ENCODE assay signal across 1 cellular context in genomic region chr5:154190652-154191304, GRCh38.
TF ChIP-seq lines count a peak whose summit lies in the region.

Gene GALNT10, plus strand, starts transcription at chr5:154190733. Its CDS starts 134 bp downstream, at chr5:154190867.

TF ChIP-seq in K562, 482 proteins besides CTCF, POLR2A, EP300 and RAD21 (continued from another document and continues in another):
- no peak for TF ChIP-seq PRPF4 (IDR thresholded peaks at IDR 0.05; ENCODE audit: insufficient read depth, low read depth, low read length, poor library complexity, severe bottlenecking)
- TF ChIP-seq, protein P1, sequence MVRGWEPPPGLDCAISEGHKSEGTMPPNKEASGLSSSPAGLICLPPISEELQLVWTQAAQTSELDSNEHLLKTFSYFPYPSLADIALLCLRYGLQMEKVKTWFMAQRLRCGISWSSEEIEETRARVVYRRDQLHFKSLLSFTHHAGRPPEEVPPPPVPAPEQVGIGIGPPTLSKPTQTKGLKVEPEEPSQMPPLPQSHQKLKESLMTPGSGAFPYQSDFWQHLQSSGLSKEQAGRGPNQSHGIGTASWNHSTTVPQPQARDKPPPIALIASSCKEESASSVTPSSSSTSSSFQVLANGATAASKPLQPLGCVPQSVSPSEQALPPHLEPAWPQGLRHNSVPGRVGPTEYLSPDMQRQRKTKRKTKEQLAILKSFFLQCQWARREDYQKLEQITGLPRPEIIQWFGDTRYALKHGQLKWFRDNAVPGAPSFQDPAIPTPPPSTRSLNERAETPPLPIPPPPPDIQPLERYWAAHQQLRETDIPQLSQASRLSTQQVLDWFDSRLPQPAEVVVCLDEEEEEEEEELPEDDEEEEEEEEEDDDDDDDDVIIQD (CRISPR knock-in tag; IDR thresholded peaks at IDR 0.05) = no peak
- no peak for TF ChIP-seq NFATC3 (IDR thresholded peaks at IDR 0.05)
- TF ChIP-seq ILF3 (IDR thresholded peaks at IDR 0.05; ENCODE audit: borderline replicate concordance) = no peak
- TF ChIP-seq ZBED1 (IDR thresholded peaks at IDR 0.05) = no peak
- no peak for TF ChIP-seq GABPB1 (CRISPR knock-in tag; IDR thresholded peaks at IDR 0.05)
- TF ChIP-seq SMARCB1 (IDR thresholded peaks at IDR 0.05; ENCODE audit: insufficient read length, low read depth) = no peak
- no peak for TF ChIP-seq FUS (optimal IDR thresholded peaks at IDR 0.05; ENCODE audit: low read depth, low read length)
- TF ChIP-seq, protein P2, sequence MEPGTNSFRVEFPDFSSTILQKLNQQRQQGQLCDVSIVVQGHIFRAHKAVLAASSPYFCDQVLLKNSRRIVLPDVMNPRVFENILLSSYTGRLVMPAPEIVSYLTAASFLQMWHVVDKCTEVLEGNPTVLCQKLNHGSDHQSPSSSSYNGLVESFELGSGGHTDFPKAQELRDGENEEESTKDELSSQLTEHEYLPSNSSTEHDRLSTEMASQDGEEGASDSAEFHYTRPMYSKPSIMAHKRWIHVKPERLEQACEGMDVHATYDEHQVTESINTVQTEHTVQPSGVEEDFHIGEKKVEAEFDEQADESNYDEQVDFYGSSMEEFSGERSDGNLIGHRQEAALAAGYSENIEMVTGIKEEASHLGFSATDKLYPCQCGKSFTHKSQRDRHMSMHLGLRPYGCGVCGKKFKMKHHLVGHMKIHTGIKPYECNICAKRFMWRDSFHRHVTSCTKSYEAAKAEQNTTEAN (CRISPR knock-in tag; IDR thresholded peaks at IDR 0.05) = no peak
- TF ChIP-seq TCFL5 (CRISPR knock-in tag; conservative IDR thresholded peaks at IDR 0.05) = no peak
- TF ChIP-seq TRIM28 (IDR thresholded peaks at IDR 0.05) = no peak
- TF ChIP-seq MXD1 (CRISPR knock-in tag; IDR thresholded peaks at IDR 0.05; ENCODE audit: borderline replicate concordance, poor library complexity, severe bottlenecking) = no peak
- TF ChIP-seq DNMT1 (IDR thresholded peaks at IDR 0.05) = no peak
- peak; percentile 78 for TF ChIP-seq TBP (optimal IDR thresholded peaks at IDR 0.05; ENCODE audit: low read depth, low read length)
- peak; percentile 53 to 57; a peak in 2 of 4 replicates for TF ChIP-seq UBTF (IDR thresholded peaks at IDR 0.05; ENCODE audit: borderline replicate concordance in 1 of 2, low read depth in 2 of 2, low read length in 2 of 2)
- no peak for TF ChIP-seq TAF15 (IDR thresholded peaks at IDR 0.05; ENCODE audit: low read depth, low read length)
- TF ChIP-seq E2F4 (CRISPR knock-in tag; IDR thresholded peaks at IDR 0.05; ENCODE audit: low read depth) = no peak
- TF ChIP-seq MYBL2 (IDR thresholded peaks at IDR 0.05; ENCODE audit: low read depth) = no peak
- TF ChIP-seq MYBL2 (CRISPR knock-in tag; IDR thresholded peaks at IDR 0.05; ENCODE audit: borderline replicate concordance) = no peak
- TF ChIP-seq BHLHE40 (IDR thresholded peaks at IDR 0.05; ENCODE audit: low read length) = no peak
- TF ChIP-seq, protein P3, sequence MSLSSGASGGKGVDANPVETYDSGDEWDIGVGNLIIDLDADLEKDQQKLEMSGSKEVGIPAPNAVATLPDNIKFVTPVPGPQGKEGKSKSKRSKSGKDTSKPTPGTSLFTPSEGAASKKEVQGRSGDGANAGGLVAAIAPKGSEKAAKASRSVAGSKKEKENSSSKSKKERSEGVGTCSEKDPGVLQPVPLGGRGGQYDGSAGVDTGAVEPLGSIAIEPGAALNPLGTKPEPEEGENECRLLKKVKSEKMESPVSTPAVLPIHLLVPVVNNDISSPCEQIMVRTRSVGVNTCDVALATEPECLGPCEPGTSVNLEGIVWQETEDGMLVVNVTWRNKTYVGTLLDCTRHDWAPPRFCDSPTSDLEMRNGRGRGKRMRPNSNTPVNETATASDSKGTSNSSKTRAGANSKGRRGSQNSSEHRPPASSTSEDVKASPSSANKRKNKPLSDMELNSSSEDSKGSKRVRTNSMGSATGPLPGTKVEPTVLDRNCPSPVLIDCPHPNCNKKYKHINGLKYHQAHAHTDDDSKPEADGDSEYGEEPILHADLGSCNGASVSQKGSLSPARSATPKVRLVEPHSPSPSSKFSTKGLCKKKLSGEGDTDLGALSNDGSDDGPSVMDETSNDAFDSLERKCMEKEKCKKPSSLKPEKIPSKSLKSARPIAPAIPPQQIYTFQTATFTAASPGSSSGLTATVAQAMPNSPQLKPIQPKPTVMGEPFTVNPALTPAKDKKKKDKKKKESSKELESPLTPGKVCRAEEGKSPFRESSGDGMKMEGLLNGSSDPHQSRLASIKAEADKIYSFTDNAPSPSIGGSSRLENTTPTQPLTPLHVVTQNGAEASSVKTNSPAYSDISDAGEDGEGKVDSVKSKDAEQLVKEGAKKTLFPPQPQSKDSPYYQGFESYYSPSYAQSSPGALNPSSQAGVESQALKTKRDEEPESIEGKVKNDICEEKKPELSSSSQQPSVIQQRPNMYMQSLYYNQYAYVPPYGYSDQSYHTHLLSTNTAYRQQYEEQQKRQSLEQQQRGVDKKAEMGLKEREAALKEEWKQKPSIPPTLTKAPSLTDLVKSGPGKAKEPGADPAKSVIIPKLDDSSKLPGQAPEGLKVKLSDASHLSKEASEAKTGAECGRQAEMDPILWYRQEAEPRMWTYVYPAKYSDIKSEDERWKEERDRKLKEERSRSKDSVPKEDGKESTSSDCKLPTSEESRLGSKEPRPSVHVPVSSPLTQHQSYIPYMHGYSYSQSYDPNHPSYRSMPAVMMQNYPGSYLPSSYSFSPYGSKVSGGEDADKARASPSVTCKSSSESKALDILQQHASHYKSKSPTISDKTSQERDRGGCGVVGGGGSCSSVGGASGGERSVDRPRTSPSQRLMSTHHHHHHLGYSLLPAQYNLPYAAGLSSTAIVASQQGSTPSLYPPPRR (CRISPR knock-in tag; IDR thresholded peaks at IDR 0.05; ENCODE audit: borderline replicate concordance) = no peak
- no peak for TF ChIP-seq BDP1 (IDR thresholded peaks at IDR 0.05; ENCODE audit: insufficient read depth, insufficient read length)
- no peak for TF ChIP-seq FOXJ2 (tag; IDR thresholded peaks at IDR 0.05)
- no peak for TF ChIP-seq COPS2 (conservative IDR thresholded peaks at IDR 0.05)
- no peak for TF ChIP-seq ZNF165 (CRISPR knock-in tag; IDR thresholded peaks at IDR 0.05; ENCODE audit: borderline replicate concordance)
- no peak for TF ChIP-seq POLR3A (IDR thresholded peaks at IDR 0.05; ENCODE audit: borderline replicate concordance, extremely low read depth, insufficient read depth, insufficient read length)
- TF ChIP-seq BRCA1 (IDR thresholded peaks at IDR 0.05) = no peak
- no peak for TF ChIP-seq BRCA1 (CRISPR knock-in tag; IDR thresholded peaks at IDR 0.05)
- no peak for TF ChIP-seq HIVEP1 (CRISPR knock-in tag; IDR thresholded peaks at IDR 0.05)
- TF ChIP-seq HMG20B (CRISPR knock-in tag; IDR thresholded peaks at IDR 0.05) = no peak
- TF ChIP-seq MAFK (IDR thresholded peaks at IDR 0.05; ENCODE audit: low read length) = no peak
- TF ChIP-seq CREB3L1 (IDR thresholded peaks at IDR 0.05; ENCODE audit: borderline replicate concordance, low read depth) = peak; percentile 29; the same call in 1 of the 2 replicates
- TF ChIP-seq STAT5B (CRISPR knock-in tag; IDR thresholded peaks at IDR 0.05) = no peak
- no peak for TF ChIP-seq NCOA2 (IDR thresholded peaks at IDR 0.05; ENCODE audit: partially characterized antibody in 2 of 2)
- TF ChIP-seq NCOA6 (IDR thresholded peaks at IDR 0.05) = 0 out of 2 replicates have a peak, but pooled peaks have one; percentile 42
- peak; percentile 33 for TF ChIP-seq PHF20 (IDR thresholded peaks at IDR 0.05; ENCODE audit: partially characterized antibody)
- TF ChIP-seq ZNF785 (CRISPR knock-in tag; IDR thresholded peaks at IDR 0.05) = no peak
- TF ChIP-seq RB1 (IDR thresholded peaks at IDR 0.05; ENCODE audit: low read depth) = peak; percentile 75
- TF ChIP-seq, protein P4, sequence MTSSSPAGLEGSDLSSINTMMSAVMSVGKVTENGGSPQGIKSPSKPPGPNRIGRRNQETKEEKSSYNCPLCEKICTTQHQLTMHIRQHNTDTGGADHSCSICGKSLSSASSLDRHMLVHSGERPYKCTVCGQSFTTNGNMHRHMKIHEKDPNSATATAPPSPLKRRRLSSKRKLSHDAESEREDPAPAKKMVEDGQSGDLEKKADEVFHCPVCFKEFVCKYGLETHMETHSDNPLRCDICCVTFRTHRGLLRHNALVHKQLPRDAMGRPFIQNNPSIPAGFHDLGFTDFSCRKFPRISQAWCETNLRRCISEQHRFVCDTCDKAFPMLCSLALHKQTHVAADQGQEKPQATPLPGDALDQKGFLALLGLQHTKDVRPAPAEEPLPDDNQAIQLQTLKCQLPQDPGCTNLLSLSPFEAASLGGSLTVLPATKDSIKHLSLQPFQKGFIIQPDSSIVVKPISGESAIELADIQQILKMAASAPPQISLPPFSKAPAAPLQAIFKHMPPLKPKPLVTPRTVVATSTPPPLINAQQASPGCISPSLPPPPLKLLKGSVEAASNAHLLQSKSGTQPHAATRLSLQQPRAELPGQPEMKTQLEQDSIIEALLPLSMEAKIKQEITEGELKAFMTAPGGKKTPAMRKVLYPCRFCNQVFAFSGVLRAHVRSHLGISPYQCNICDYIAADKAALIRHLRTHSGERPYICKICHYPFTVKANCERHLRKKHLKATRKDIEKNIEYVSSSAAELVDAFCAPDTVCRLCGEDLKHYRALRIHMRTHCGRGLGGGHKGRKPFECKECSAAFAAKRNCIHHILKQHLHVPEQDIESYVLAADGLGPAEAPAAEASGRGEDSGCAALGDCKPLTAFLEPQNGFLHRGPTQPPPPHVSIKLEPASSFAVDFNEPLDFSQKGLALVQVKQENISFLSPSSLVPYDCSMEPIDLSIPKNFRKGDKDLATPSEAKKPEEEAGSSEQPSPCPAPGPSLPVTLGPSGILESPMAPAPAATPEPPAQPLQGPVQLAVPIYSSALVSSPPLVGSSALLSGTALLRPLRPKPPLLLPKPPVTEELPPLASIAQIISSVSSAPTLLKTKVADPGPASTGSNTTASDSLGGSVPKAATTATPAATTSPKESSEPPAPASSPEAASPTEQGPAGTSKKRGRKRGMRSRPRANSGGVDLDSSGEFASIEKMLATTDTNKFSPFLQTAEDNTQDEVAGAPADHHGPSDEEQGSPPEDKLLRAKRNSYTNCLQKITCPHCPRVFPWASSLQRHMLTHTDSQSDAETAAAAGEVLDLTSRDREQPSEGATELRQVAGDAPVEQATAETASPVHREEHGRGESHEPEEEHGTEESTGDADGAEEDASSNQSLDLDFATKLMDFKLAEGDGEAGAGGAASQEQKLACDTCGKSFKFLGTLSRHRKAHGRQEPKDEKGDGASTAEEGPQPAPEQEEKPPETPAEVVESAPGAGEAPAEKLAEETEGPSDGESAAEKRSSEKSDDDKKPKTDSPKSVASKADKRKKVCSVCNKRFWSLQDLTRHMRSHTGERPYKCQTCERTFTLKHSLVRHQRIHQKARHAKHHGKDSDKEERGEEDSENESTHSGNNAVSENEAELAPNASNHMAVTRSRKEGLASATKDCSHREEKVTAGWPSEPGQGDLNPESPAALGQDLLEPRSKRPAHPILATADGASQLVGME (CRISPR knock-in tag; IDR thresholded peaks at IDR 0.05) = no peak
- no peak for TF ChIP-seq ESRRA (IDR thresholded peaks at IDR 0.05; ENCODE audit: borderline replicate concordance, low read depth)
- TF ChIP-seq KDM5B (IDR thresholded peaks at IDR 0.05; ENCODE audit: insufficient replicate concordance, low read depth, low read length) = no peak
- no peak for TF ChIP-seq ZNF778 (CRISPR knock-in tag; IDR thresholded peaks at IDR 0.05)
- TF ChIP-seq MBD2 (IDR thresholded peaks at IDR 0.05; ENCODE audit: borderline replicate concordance, low read depth) = no peak
- TF ChIP-seq HLTF (IDR thresholded peaks at IDR 0.05) = no peak
- no peak for TF ChIP-seq NFRKB (IDR thresholded peaks at IDR 0.05; ENCODE audit: low read depth)
- no peak for TF ChIP-seq HMG20A (CRISPR knock-in tag; conservative IDR thresholded peaks at IDR 0.05)
- TF ChIP-seq JUND (IDR thresholded peaks at IDR 0.05; ENCODE audit: borderline replicate concordance, low read depth, low read length) = no peak; the same call in 1 of the 2 replicates
- TF ChIP-seq JUND (tag; IDR thresholded peaks at IDR 0.05; ENCODE audit: borderline replicate concordance, low read depth, low read length) = no peak
- TF ChIP-seq ZNF507 (tag; conservative IDR thresholded peaks at IDR 0.05) = no peak
- no peak for TF ChIP-seq POLR2AphosphoS2 (IDR thresholded peaks at IDR 0.05; ENCODE audit: low read length)
